ENCODE assay signal across 10 cellular contexts in the genomic region with DNA sequence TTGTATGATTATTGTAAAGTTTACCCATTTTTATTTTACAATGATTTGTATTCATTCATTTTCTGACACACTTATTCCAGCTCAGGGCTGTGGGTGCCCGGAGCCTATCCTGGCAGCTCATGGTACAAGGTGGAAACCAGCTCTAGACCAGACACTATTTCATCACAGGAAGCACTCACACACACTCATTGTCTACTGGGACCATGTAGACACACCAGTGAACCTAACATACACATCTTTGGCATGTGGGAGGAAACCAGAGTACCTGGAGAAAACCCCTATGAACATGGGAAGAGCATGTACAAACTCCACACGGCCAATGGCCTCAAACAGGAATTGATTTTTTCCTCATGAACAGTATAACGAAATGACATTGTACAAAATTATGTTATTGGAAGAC. TPM values are rescaled to one million over a fixed set of nuclear protein-coding genes. Genes with fewer than 3 reads are reported as not detected.
A peak's percentile ranks its signal among the peaks of the same experiment; 100 is the strongest.
DNase-seq lines count a peak whose midpoint lies in the region; ATAC-seq and TF ChIP-seq lines count a peak whose summit lies in the region.
"Had no signal": no experiment of that assay in that cellular context is flagged by ENCODE, and none has a peak within 500 bp of the region (broad histone marks: within the 10 kb centered on the region; RNA-seq: fewer than 3 reads in every experiment).

No MANE protein-coding gene starts in this region.

- DNase-seq in activated CD4-positive, alpha-beta T cell treated with anti-CD3 and anti-CD28 coated beads, Interleukin-2, amount 10 ng/mL, durations not matched to agents 7 days and 5 days = no peak
- no peak for DNase-seq in activated CD4-positive, alpha-beta T cell treated with anti-CD3 and anti-CD28 coated beads for 48 hours
- DNase-seq in Karpas-422 (no peak), neural progenitor cell (ENCODE audit: low spot score) (no peak), NCI-H748 (lab: John Stamatoyannopoulos, UW; ENCODE audit: unreplicated experiment) (no peak), Ammon's horn (ENCODE audit: low spot score) (no peak), posterior cingulate gyrus (no peak)
- no peak for DNase-seq in activated CD8-positive, alpha-beta T cell treated with anti-CD3 and anti-CD28 coated beads for 36 hours
- DNase-seq: NCI-H1092, RPMI8226 had no signal

- H3K79me2 ChIP-seq in Karpas-422 (ENCODE audit: low read length) (peaks cover 91% of the 10 kb centered on the region), neural progenitor cell (ENCODE audit: low read depth) (peaks cover 92% of the 10 kb centered on the region)

- CTCF ChIA-PET in activated CD4-positive, alpha-beta T cell treated with anti-CD3 and anti-CD28 coated beads, Interleukin-2, amount 10 ng/mL, durations not matched to agents 7 days and 5 days (lab: Charles Lee) = interaction anchor here (0.6 to 1.2 kb wide), 2 partner anchors 16 to 25 kb away, joined by 3 to 4 read pairs; no protein-coding TSS in a partner anchor
- CTCF ChIA-PET in activated CD8-positive, alpha-beta T cell treated with anti-CD3 and anti-CD28 coated beads for 36 hours (lab: Charles Lee) = interaction anchor here (1.5 to 8.2 kb wide), 2 partner anchors 10 to 358 kb away, joined by 4 to 97 read pairs; no protein-coding TSS in a partner anchor

- peaks cover 36% of the 10 kb centered on the region for H3K36me3 Mint-ChIP-seq in activated CD4-positive, alpha-beta T cell treated with anti-CD3 and anti-CD28 coated beads, Interleukin-2, amount 10 ng/mL, durations not matched to agents 7 days and 5 days (ENCODE audit: low read depth)
- peaks cover 63% of the 10 kb centered on the region for H3K36me3 Mint-ChIP-seq in activated CD8-positive, alpha-beta T cell treated with anti-CD3 and anti-CD28 coated beads for 36 hours (ENCODE audit: low read depth)
- H3K36me3 Mint-ChIP-seq in neural progenitor cell = peaks cover 45% of the 10 kb centered on the region

- intact Hi-C loops in activated CD8-positive, alpha-beta T cell treated with anti-CD3 and anti-CD28 coated beads for 36 hours (cut with micrococcal nuclease) = loop anchor here (5.0 to 10.0 kb wide), 2 partner anchors 103 to 206 kb away; a partner anchor contains a TSS
- intact Hi-C loops in posterior cingulate gyrus (cut with DNase I) = loop anchor here (5.0 kb wide), 1 partner anchor 356 kb away; no protein-coding TSS in a partner anchor

- peak overlapping the region; percentile 88 for H3K4me3 ChIP-seq in Karpas-422 (ENCODE audit: low read length)
- peak overlapping the region; percentile 73 for H3K4me3 ChIP-seq in neural progenitor cell

- ATAC-seq in activated CD8-positive, alpha-beta T cell treated with anti-CD3 and anti-CD28 coated beads for 36 hours = no peak

- H3K4me3 Mint-ChIP-seq in activated CD4-positive, alpha-beta T cell treated with anti-CD3 and anti-CD28 coated beads, Interleukin-2, amount 10 ng/mL, durations not matched to agents 7 days and 5 days = peak overlapping the region; percentile 94
- H3K4me3 Mint-ChIP-seq in activated CD8-positive, alpha-beta T cell treated with anti-CD3 and anti-CD28 coated beads for 36 hours = peak overlapping the region; percentile 97
- peak overlapping the region; percentile 97 for H3K4me3 Mint-ChIP-seq in neural progenitor cell

- no peak overlapping the region for H3K9ac ChIP-seq in Karpas-422 (ENCODE audit: low read length)
- H3K9ac ChIP-seq in neural progenitor cell = no peak overlapping the region

- POLR2A ChIA-PET in activated CD4-positive, alpha-beta T cell treated with anti-CD3 and anti-CD28 coated beads, Interleukin-2, amount 10 ng/mL, durations not matched to agents 7 days and 5 days (lab: Charles Lee) = no interaction called here
- POLR2A ChIA-PET in activated CD8-positive, alpha-beta T cell treated with anti-CD3 and anti-CD28 coated beads for 36 hours (lab: Charles Lee) = interaction anchor here (0.7 to 0.9 kb wide), 2 partner anchors 184 to 324 kb away, joined by 3 read pairs; no protein-coding TSS in a partner anchor

- no peak overlapping the region for H2AFZ ChIP-seq in Karpas-422 (ENCODE audit: low read length)
- no peak overlapping the region for H2AFZ ChIP-seq in neural progenitor cell (replicated peaks)

- H3F3A ChIP-seq in neural progenitor cell (ENCODE audit: low read depth) = peaks cover 8% of the 10 kb centered on the region

- H3K27me3 Mint-ChIP-seq in activated CD4-positive, alpha-beta T cell treated with anti-CD3 and anti-CD28 coated beads, Interleukin-2, amount 10 ng/mL, durations not matched to agents 7 days and 5 days = no peaks in the 10 kb centered on the region
- H3K27me3 Mint-ChIP-seq in activated CD8-positive, alpha-beta T cell treated with anti-CD3 and anti-CD28 coated beads for 36 hours = peaks cover 1% of the 10 kb centered on the region
- no peaks in the 10 kb centered on the region for H3K27me3 Mint-ChIP-seq in neural progenitor cell (ENCODE audit: insufficient read depth, low read depth)

- no peaks in the 10 kb centered on the region for H3K9me3 ChIP-seq in Karpas-422 (ENCODE audit: low read length)
- H3K9me3 ChIP-seq in neural progenitor cell (ENCODE audit: low read depth) = no peaks in the 10 kb centered on the region

- no peaks in the 10 kb centered on the region for H3K9me2 ChIP-seq in Karpas-422 (replicated peaks; ENCODE audit: insufficient read depth, low read length)

- TF ChIP-seq CTCF in activated CD8-positive, alpha-beta T cell treated with anti-CD3 and anti-CD28 coated beads for 36 hours (IDR thresholded peaks at IDR 0.05) = no peak
- TF ChIP-seq CTCF in neural progenitor cell (IDR thresholded peaks at IDR 0.05) = no peak

- no peaks in the 10 kb centered on the region for H3K9me3 Mint-ChIP-seq in activated CD4-positive, alpha-beta T cell treated with anti-CD3 and anti-CD28 coated beads, Interleukin-2, amount 10 ng/mL, durations not matched to agents 7 days and 5 days
- no peaks in the 10 kb centered on the region for H3K9me3 Mint-ChIP-seq in activated CD8-positive, alpha-beta T cell treated with anti-CD3 and anti-CD28 coated beads for 36 hours
- peaks cover 3% of the 10 kb centered on the region for H3K9me3 Mint-ChIP-seq in neural progenitor cell

- H3K27ac Mint-ChIP-seq in activated CD4-positive, alpha-beta T cell treated with anti-CD3 and anti-CD28 coated beads, Interleukin-2, amount 10 ng/mL, durations not matched to agents 7 days and 5 days = no peak overlapping the region
- no peak overlapping the region for H3K27ac Mint-ChIP-seq in activated CD8-positive, alpha-beta T cell treated with anti-CD3 and anti-CD28 coated beads for 36 hours
- H3K27ac Mint-ChIP-seq in neural progenitor cell = no peak overlapping the region

- H3K27ac ChIP-seq in Karpas-422 (ENCODE audit: low read length) (no peak overlapping the region), neural progenitor cell (no peak overlapping the region)

- H3K4me2 ChIP-seq in Karpas-422 (ENCODE audit: low read depth, low read length, poor library complexity, severe bottlenecking) = peak overlapping the region; percentile 86
- peak overlapping the region; percentile 90 for H3K4me2 ChIP-seq in neural progenitor cell

- no peaks in the 10 kb centered on the region for H3K27me3 ChIP-seq in Karpas-422 (ENCODE audit: low read length)
- no peaks in the 10 kb centered on the region for H3K27me3 ChIP-seq in neural progenitor cell

- H3K4me1 ChIP-seq in Karpas-422 (ENCODE audit: low read length) = peaks cover 44% of the 10 kb centered on the region
- H3K4me1 ChIP-seq in neural progenitor cell = peaks cover 23% of the 10 kb centered on the region

- peaks cover 7% of the 10 kb centered on the region for H4K20me1 ChIP-seq in Karpas-422 (ENCODE audit: insufficient read depth, low read depth, low read length)
- peaks cover 43% of the 10 kb centered on the region for H4K20me1 ChIP-seq in neural progenitor cell (ENCODE audit: low read depth)

- peaks cover 56% of the 10 kb centered on the region for H3K4me1 Mint-ChIP-seq in activated CD4-positive, alpha-beta T cell treated with anti-CD3 and anti-CD28 coated beads, Interleukin-2, amount 10 ng/mL, durations not matched to agents 7 days and 5 days
- H3K4me1 Mint-ChIP-seq in activated CD8-positive, alpha-beta T cell treated with anti-CD3 and anti-CD28 coated beads for 36 hours (ENCODE audit: low read depth) = peaks cover 40% of the 10 kb centered on the region
- peaks cover 32% of the 10 kb centered on the region for H3K4me1 Mint-ChIP-seq in neural progenitor cell

- H3K36me3 ChIP-seq in Karpas-422 (ENCODE audit: insufficient read depth, low read length) (peaks cover 25% of the 10 kb centered on the region; the same call in 1 of the 2 replicates), neural progenitor cell (peaks cover 3% of the 10 kb centered on the region)

RNA-seq across cellular contexts. Expression of a gene that starts 2.4 kb away (rescaled TPM):
- 10 to 100 TPM; 64.9 to 72.1 TPM for total RNA-seq in activated CD4-positive, alpha-beta T cell treated with anti-CD3 and anti-CD28 coated beads, Interleukin-2, amount 10 ng/mL, durations not matched to agents 7 days and 5 days
- total RNA-seq in Karpas-422 (2014; rRNA removed; shearing (Covaris generic); ENCODE audit: low replicate concordance) = 10.4 and 13.5 TPM in 2 replicates
- total RNA-seq in activated CD8-positive, alpha-beta T cell treated with anti-CD3 and anti-CD28 coated beads for 36 hours = 10 to 100 TPM; 92.0 to 95.9 TPM
- 62.4 and 76.6 TPM in 2 replicates for total RNA-seq in neural progenitor cell (ENCODE audit: low replicate concordance)

RNA-seq across cellular contexts. Expression of a gene that starts 2.5 kb away (rescaled TPM):
- total RNA-seq in activated CD4-positive, alpha-beta T cell treated with anti-CD3 and anti-CD28 coated beads, Interleukin-2, amount 10 ng/mL, durations not matched to agents 7 days and 5 days = 10 to 100 TPM; 29.9 to 34.8 TPM
- total RNA-seq in Karpas-422 (2014; rRNA removed; shearing (Covaris generic); ENCODE audit: low replicate concordance) = 22.4 and 38.3 TPM in 2 replicates
- total RNA-seq in activated CD8-positive, alpha-beta T cell treated with anti-CD3 and anti-CD28 coated beads for 36 hours = 10 to 100 TPM; 23.2 to 25.4 TPM
- 17.1 and 20.7 TPM in 2 replicates for total RNA-seq in neural progenitor cell (ENCODE audit: low replicate concordance)
